Comparison of ENCODE assay signal across 1 cellular context in the genomic region with DNA sequence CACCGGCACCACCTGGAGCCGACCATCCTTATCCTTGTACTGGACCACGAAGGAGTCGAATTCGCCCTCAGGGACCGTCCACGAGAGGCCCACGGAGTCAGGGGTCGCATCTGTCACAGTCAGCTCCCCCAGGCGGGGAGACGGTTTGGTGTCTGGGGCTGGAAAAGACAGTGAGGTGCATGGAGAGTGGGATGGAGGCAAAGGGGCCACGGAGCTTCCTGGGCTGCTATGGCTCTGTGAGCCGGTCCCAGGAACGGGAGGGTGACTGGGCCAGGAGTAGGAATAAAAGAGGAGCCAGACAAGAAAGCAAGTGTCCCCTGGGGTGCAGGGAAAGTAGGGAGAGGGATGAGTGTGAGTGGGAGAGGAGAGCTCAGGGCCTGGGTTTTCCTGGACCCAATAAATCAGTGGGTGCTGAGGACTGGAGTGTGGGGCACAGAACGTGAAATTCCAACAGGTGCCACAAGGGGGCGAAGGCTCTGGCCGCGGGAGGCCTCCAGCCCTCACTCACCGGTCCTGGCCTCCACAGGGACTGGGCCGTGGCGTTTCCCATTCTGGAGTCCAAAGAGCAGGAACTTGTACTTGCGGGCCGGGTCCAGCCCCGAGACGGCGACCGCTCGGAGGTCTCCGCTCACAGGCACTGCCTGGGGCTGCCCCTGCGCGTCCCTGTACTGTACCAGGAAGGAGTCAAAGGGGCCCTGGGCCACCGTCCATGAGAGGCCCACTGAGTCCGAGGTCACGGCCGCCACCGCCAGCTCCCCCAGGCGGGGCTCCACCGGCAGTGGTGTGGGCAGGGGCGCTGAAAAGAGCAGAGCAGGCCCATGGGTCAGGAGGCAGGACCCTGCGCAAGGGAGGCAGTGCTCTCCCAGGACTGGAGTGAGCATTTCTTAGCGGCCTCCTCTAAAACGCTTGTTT.
TF ChIP-seq lines count a peak whose summit lies in the region.

No MANE protein-coding gene starts in this region.

TF ChIP-seq in HepG2, 621 proteins besides CTCF, POLR2A, EP300 and RAD21 (continued from another document and continues in another):
- TF ChIP-seq ZNF670 (CRISPR knock-in tag; IDR thresholded peaks at IDR 0.05; ENCODE audit: borderline replicate concordance) (peak; percentile 68; the same call in 1 of the 2 replicates), MXI1 (IDR thresholded peaks at IDR 0.05; ENCODE audit: borderline replicate concordance, low read depth, low read length) (peak; percentile 59; the same call in 1 of the 3 replicates), YEATS4 (CRISPR knock-in tag; IDR thresholded peaks at IDR 0.05; ENCODE audit: borderline replicate concordance) (peak; percentile 87), RORA (CRISPR knock-in tag; IDR thresholded peaks at IDR 0.05) (no peak), ZNF326 (CRISPR knock-in tag; IDR thresholded peaks at IDR 0.05; ENCODE audit: borderline replicate concordance) (no peak), FOSL1 (CRISPR knock-in tag; IDR thresholded peaks at IDR 0.05; ENCODE audit: borderline replicate concordance) (peak; percentile 14; the same call in 1 of the 2 replicates), KDM3A (CRISPR knock-in tag; IDR thresholded peaks at IDR 0.05; ENCODE audit: low read depth) (peak; percentile 95), CBX2 (IDR thresholded peaks at IDR 0.05; ENCODE audit: low read depth, low read length) (no peak), CBX2 (CRISPR knock-in tag; IDR thresholded peaks at IDR 0.05; ENCODE audit: low read depth) (peak; percentile 77; the same call in 1 of the 2 replicates), ZNF530 (CRISPR knock-in tag; IDR thresholded peaks at IDR 0.05; ENCODE audit: low read depth) (no peak), ZNF136 (CRISPR knock-in tag; IDR thresholded peaks at IDR 0.05; ENCODE audit: low read depth) (peak; percentile 91; the same call in 1 of the 2 replicates), RFX5 (IDR thresholded peaks at IDR 0.05; ENCODE audit: low read depth, low read length) (no peak), ZNF343 (CRISPR knock-in tag; IDR thresholded peaks at IDR 0.05) (no peak), STAT5B (CRISPR knock-in tag; IDR thresholded peaks at IDR 0.05) (no peak), SP2 (CRISPR knock-in tag; IDR thresholded peaks at IDR 0.05) (no peak), ZSCAN31 (CRISPR knock-in tag; IDR thresholded peaks at IDR 0.05; ENCODE audit: low read depth) (no peak; the same call in 1 of the 2 replicates), RFXANK (CRISPR knock-in tag; IDR thresholded peaks at IDR 0.05) (no peak), RFX1 (IDR thresholded peaks at IDR 0.05) (no peak), ZNF468 (CRISPR knock-in tag; IDR thresholded peaks at IDR 0.05) (no peak), KDM2A (CRISPR knock-in tag; IDR thresholded peaks at IDR 0.05; ENCODE audit: borderline replicate concordance, low read depth) (peak; percentile 96), NR3C1 (CRISPR knock-in tag; IDR thresholded peaks at IDR 0.05) (no peak), TARDBP (CRISPR knock-in tag; IDR thresholded peaks at IDR 0.05) (peak; percentile 91), HDAC1 (CRISPR knock-in tag; IDR thresholded peaks at IDR 0.05) (peak; percentile 87), ZFP1 (CRISPR knock-in tag; IDR thresholded peaks at IDR 0.05) (0 out of 2 replicates have a peak, but pooled peaks have one; percentile 32), TRIM24 (CRISPR knock-in tag; IDR thresholded peaks at IDR 0.05) (no peak), ZNF788 (CRISPR knock-in tag; IDR thresholded peaks at IDR 0.05; ENCODE audit: borderline replicate concordance) (peak; percentile 40; the same call in 1 of the 2 replicates), TBX2 (CRISPR knock-in tag; IDR thresholded peaks at IDR 0.05; ENCODE audit: borderline replicate concordance) (peak; percentile 83), ZBTB20 (CRISPR knock-in tag; IDR thresholded peaks at IDR 0.05; ENCODE audit: borderline replicate concordance, low read depth) (no peak; the same call in 1 of the 2 replicates), IRX3 (CRISPR knock-in tag; IDR thresholded peaks at IDR 0.05; ENCODE audit: borderline replicate concordance, low read depth) (no peak), ZFY (CRISPR knock-in tag; IDR thresholded peaks at IDR 0.05) (peak; percentile 94), ZNF850 (CRISPR knock-in tag; conservative IDR thresholded peaks at IDR 0.05) (no peak), ZNF331 (CRISPR knock-in tag; IDR thresholded peaks at IDR 0.05) (peak; percentile 90), GFI1 (CRISPR knock-in tag; IDR thresholded peaks at IDR 0.05; ENCODE audit: borderline replicate concordance) (no peak), ZNF510 (CRISPR knock-in tag; IDR thresholded peaks at IDR 0.05; ENCODE audit: low read depth) (no peak), ZNF547 (CRISPR knock-in tag; IDR thresholded peaks at IDR 0.05) (peak; percentile 93; the same call in 1 of the 2 replicates), EHMT2 (IDR thresholded peaks at IDR 0.05; ENCODE audit: borderline replicate concordance, low read depth, low read length) (no peak)
- TF ChIP-seq, protein P1, sequence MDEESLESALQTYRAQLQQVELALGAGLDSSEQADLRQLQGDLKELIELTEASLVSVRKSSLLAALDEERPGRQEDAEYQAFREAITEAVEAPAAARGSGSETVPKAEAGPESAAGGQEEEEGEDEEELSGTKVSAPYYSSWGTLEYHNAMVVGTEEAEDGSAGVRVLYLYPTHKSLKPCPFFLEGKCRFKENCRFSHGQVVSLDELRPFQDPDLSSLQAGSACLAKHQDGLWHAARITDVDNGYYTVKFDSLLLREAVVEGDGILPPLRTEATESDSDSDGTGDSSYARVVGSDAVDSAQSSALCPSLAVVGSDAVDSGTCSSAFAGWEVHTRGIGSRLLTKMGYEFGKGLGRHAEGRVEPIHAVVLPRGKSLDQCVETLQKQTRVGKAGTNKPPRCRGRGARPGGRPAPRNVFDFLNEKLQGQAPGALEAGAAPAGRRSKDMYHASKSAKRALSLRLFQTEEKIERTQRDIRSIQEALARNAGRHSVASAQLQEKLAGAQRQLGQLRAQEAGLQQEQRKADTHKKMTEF (CRISPR knock-in tag; IDR thresholded peaks at IDR 0.05), result peak; percentile 94
- TF ChIP-seq, protein P2, sequence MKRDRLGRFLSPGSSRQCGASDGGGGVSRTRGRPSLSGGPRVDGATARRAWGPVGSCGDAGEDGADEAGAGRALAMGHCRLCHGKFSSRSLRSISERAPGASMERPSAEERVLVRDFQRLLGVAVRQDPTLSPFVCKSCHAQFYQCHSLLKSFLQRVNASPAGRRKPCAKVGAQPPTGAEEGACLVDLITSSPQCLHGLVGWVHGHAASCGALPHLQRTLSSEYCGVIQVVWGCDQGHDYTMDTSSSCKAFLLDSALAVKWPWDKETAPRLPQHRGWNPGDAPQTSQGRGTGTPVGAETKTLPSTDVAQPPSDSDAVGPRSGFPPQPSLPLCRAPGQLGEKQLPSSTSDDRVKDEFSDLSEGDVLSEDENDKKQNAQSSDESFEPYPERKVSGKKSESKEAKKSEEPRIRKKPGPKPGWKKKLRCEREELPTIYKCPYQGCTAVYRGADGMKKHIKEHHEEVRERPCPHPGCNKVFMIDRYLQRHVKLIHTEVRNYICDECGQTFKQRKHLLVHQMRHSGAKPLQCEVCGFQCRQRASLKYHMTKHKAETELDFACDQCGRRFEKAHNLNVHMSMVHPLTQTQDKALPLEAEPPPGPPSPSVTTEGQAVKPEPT (CRISPR knock-in tag; IDR thresholded peaks at IDR 0.05; ENCODE audit: low read depth), result peak; percentile 5; the same call in 1 of the 2 replicates
- TF ChIP-seq, protein P3, sequence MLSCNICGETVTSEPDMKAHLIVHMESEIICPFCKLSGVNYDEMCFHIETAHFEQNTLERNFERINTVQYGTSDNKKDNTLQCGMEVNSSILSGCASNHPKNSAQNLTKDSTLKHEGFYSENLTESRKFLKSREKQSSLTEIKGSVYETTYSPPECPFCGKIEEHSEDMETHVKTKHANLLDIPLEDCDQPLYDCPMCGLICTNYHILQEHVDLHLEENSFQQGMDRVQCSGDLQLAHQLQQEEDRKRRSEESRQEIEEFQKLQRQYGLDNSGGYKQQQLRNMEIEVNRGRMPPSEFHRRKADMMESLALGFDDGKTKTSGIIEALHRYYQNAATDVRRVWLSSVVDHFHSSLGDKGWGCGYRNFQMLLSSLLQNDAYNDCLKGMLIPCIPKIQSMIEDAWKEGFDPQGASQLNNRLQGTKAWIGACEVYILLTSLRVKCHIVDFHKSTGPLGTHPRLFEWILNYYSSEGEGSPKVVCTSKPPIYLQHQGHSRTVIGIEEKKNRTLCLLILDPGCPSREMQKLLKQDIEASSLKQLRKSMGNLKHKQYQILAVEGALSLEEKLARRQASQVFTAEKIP (CRISPR knock-in tag; IDR thresholded peaks at IDR 0.05; ENCODE audit: borderline replicate concordance), result no peak
- TF ChIP-seq, protein P4, sequence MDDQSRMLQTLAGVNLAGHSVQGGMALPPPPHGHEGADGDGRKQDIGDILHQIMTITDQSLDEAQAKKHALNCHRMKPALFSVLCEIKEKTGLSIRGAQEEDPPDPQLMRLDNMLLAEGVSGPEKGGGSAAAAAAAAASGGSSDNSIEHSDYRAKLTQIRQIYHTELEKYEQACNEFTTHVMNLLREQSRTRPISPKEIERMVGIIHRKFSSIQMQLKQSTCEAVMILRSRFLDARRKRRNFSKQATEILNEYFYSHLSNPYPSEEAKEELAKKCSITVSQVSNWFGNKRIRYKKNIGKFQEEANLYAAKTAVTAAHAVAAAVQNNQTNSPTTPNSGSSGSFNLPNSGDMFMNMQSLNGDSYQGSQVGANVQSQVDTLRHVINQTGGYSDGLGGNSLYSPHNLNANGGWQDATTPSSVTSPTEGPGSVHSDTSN (CRISPR knock-in tag; IDR thresholded peaks at IDR 0.05; ENCODE audit: borderline replicate concordance), result no peak
- TF ChIP-seq, protein P5, sequence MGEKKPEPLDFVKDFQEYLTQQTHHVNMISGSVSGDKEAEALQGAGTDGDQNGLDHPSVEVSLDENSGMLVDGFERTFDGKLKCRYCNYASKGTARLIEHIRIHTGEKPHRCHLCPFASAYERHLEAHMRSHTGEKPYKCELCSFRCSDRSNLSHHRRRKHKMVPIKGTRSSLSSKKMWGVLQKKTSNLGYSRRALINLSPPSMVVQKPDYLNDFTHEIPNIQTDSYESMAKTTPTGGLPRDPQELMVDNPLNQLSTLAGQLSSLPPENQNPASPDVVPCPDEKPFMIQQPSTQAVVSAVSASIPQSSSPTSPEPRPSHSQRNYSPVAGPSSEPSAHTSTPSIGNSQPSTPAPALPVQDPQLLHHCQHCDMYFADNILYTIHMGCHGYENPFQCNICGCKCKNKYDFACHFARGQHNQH (CRISPR knock-in tag; IDR thresholded peaks at IDR 0.05), result peak; percentile 85
- TF ChIP-seq, protein P6, sequence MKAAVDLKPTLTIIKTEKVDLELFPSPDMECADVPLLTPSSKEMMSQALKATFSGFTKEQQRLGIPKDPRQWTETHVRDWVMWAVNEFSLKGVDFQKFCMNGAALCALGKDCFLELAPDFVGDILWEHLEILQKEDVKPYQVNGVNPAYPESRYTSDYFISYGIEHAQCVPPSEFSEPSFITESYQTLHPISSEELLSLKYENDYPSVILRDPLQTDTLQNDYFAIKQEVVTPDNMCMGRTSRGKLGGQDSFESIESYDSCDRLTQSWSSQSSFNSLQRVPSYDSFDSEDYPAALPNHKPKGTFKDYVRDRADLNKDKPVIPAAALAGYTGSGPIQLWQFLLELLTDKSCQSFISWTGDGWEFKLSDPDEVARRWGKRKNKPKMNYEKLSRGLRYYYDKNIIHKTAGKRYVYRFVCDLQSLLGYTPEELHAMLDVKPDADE (CRISPR knock-in tag; IDR thresholded peaks at IDR 0.05), result no peak
- TF ChIP-seq, protein P7, sequence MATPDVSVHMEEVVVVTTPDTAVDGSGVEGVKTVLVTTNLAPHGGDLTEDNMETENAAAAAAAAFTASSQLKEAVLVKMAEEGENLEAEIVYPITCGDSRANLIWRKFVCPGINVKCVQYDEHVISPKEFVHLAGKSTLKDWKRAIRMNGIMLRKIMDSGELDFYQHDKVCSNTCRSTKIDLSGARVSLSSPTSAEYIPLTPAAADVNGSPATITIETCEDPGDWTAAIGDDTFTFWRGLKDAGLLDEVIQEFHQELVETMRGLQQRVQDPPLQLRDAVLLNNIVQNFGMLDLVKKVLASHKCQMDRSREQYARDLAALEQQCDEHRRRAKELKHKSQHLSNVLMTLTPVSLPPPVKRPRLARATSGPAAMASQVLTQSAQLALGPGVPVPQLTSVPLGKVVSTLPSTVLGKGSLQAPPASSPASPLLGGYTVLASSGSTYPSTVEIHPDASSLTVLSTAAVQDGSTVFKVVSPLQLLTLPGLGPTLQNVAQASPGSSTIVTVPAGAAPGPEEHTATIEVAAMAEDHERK (CRISPR knock-in tag; IDR thresholded peaks at IDR 0.05; ENCODE audit: low read depth), result no peak
- TF ChIP-seq, protein P8, sequence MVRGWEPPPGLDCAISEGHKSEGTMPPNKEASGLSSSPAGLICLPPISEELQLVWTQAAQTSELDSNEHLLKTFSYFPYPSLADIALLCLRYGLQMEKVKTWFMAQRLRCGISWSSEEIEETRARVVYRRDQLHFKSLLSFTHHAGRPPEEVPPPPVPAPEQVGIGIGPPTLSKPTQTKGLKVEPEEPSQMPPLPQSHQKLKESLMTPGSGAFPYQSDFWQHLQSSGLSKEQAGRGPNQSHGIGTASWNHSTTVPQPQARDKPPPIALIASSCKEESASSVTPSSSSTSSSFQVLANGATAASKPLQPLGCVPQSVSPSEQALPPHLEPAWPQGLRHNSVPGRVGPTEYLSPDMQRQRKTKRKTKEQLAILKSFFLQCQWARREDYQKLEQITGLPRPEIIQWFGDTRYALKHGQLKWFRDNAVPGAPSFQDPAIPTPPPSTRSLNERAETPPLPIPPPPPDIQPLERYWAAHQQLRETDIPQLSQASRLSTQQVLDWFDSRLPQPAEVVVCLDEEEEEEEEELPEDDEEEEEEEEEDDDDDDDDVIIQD (CRISPR knock-in tag; IDR thresholded peaks at IDR 0.05; ENCODE audit: low read depth), result 0 out of 2 replicates have a peak, but pooled peaks have one; percentile 41
- TF ChIP-seq, protein P9, sequence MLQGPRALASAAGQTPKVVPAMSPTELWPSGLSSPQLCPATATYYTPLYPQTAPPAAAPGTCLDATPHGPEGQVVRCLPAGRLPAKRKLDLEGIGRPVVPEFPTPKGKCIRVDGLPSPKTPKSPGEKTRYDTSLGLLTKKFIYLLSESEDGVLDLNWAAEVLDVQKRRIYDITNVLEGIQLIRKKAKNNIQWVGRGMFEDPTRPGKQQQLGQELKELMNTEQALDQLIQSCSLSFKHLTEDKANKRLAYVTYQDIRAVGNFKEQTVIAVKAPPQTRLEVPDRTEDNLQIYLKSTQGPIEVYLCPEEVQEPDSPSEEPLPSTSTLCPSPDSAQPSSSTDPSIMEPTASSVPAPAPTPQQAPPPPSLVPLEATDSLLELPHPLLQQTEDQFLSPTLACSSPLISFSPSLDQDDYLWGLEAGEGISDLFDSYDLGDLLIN (CRISPR knock-in tag; IDR thresholded peaks at IDR 0.05; ENCODE audit: borderline replicate concordance), result 0 out of 2 replicates have a peak, but pooled peaks have one; percentile 41
- TF ChIP-seq, protein P10, sequence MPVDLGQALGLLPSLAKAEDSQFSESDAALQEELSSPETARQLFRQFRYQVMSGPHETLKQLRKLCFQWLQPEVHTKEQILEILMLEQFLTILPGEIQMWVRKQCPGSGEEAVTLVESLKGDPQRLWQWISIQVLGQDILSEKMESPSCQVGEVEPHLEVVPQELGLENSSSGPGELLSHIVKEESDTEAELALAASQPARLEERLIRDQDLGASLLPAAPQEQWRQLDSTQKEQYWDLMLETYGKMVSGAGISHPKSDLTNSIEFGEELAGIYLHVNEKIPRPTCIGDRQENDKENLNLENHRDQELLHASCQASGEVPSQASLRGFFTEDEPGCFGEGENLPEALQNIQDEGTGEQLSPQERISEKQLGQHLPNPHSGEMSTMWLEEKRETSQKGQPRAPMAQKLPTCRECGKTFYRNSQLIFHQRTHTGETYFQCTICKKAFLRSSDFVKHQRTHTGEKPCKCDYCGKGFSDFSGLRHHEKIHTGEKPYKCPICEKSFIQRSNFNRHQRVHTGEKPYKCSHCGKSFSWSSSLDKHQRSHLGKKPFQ (CRISPR knock-in tag; IDR thresholded peaks at IDR 0.05; ENCODE audit: insufficient replicate concordance), result no peak
